In the genomic region with DNA sequence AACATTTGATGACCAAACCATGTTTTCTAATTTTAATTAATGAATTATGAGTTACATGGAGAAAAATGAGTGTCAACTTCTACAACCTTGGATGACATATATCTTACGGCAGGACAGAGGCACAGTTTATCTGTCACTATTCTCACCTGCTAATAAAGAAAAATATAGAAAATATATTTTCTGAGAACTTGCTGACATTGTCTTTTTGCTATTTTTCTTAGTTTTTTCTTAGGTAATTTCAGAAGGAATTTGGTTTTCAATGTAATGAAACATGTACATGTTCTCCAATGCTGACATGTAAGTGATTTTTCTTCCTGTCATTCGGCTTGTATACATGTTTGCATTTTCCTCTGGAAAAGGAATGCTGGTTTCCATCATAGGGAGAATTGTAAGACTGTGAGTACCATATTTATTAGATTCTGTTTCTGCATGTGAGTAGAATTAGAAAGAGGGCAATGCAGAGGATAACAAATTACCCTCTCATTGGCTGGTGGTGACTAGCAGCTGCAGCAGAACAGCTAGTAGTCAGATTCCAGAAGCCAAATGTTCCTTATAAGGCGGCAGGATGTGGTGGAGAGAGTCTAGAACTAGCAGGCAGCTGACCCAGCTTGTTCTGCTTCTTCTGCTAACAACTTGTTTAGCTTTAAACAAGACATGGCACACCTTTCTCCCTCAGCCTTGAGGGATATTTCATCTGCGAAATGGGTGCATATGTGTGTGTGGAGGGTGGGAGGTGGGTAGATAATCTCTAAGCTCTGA, we compare ENCODE assay signal across 10 cellular contexts.
DNase-seq lines count a peak whose midpoint lies in the region; ATAC-seq, FAIRE-seq and TF ChIP-seq lines count a peak whose summit lies in the region.
"Had no signal": no experiment of that assay in that cellular context is flagged by ENCODE, and none has a peak within 500 bp of the region (broad histone marks: within the 10 kb centered on the region; RNA-seq: fewer than 3 reads in every experiment).

No MANE protein-coding gene starts in this region.

- H3K79me2 ChIP-seq in mammary epithelial cell (ENCODE audit: insufficient read depth, low read length) = no peaks in the 10 kb centered on the region

- H3K27me3 Mint-ChIP-seq in MCF 10A (ENCODE audit: insufficient read depth, unreplicated experiment) = peaks cover 53% of the 10 kb centered on the region
- peaks cover 11% of the 10 kb centered on the region for H3K27me3 Mint-ChIP-seq in activated T-helper 2 cell treated with anti-CD3 and anti-CD28 coated beads, Interferon-gamma antibody, Interleukin-2, Interleukin-4, amounts not matched to agents 10 μg/mL and 5 μg/mL and 100 μg/mL, durations not matched to agents 14 hours and 24 hours and 36 hours (ENCODE audit: low read depth)
- H3K27me3 Mint-ChIP-seq in stimulated activated memory B cell treated with anti-CD40 and anti-IgM and Interleukin-4, amounts not matched to agents 10 μg/mL and 1 μg/mL and 100 μg/mL, for 72 hours = no peaks in the 10 kb centered on the region

- H3K4me3 ChIP-seq in mammary epithelial cell (replicated peaks in 1 of 3; ENCODE audit: insufficient read depth in 1 of 3, low read depth in 2 of 3, low read length in 3 of 3) = no peak overlapping the region

- H3K27me3 ChIP-seq in mammary epithelial cell (ENCODE audit: insufficient read depth, low read length) = peaks cover 21% of the 10 kb centered on the region

- no peaks in the 10 kb centered on the region for H3K36me3 Mint-ChIP-seq in MCF 10A (ENCODE audit: insufficient read depth, unreplicated experiment)
- H3K36me3 Mint-ChIP-seq in activated T-helper 2 cell treated with anti-CD3 and anti-CD28 coated beads, Interferon-gamma antibody, Interleukin-2, Interleukin-4, amounts not matched to agents 10 μg/mL and 5 μg/mL and 100 μg/mL, durations not matched to agents 14 hours and 24 hours and 36 hours (ENCODE audit: low read depth) = peaks cover 5% of the 10 kb centered on the region
- H3K36me3 Mint-ChIP-seq in stimulated activated memory B cell treated with anti-CD40 and anti-IgM and Interleukin-4, amounts not matched to agents 10 μg/mL and 1 μg/mL and 100 μg/mL, for 72 hours = no peaks in the 10 kb centered on the region

- no peak overlapping the region for H2AFZ ChIP-seq in mammary epithelial cell (ENCODE audit: low read depth, low read length)

- intact Hi-C loops in mammary epithelial cell (cut with micrococcal nuclease) = no loop called here
- intact Hi-C loops in MCF 10A (cut with micrococcal nuclease) = no loop called here
- intact Hi-C loops in activated T-helper 2 cell treated with anti-CD3 and anti-CD28 coated beads, Interferon-gamma antibody, Interleukin-2, Interleukin-4, amounts not matched to agents 10 μg/mL and 5 μg/mL and 100 μg/mL, durations not matched to agents 14 hours and 24 hours and 36 hours (cut with micrococcal nuclease) = no loop called here

- H4K20me1 ChIP-seq in mammary epithelial cell (ENCODE audit: insufficient read depth, low read length) = no peaks in the 10 kb centered on the region

- WGBS in mammary epithelial cell (ENCODE audit: low coverage, missing lambda C conversion rate) = 91% methylated on average over 4 of the region's 4 CpGs

- CTCF ChIA-PET in mammary epithelial cell (lab: Charles Lee; ENCODE audit: low non-redundant PET) (no interaction called here), MCF 10A (lab: Yijun Ruan, JAX) (interaction anchor here (0.5 to 3.4 kb wide), 3 partner anchors 15 to 216 kb away, joined by 3 to 19 read pairs (median 7); no protein-coding TSS in a partner anchor)

- peak; percentile 89 for ATAC-seq in HG03442 (IDR thresholded peaks at IDR 0.05; ENCODE audit: unreplicated experiment)
- peak; percentile 83 for ATAC-seq in stimulated activated memory B cell treated with anti-CD40 and anti-IgM and Interleukin-4, amounts not matched to agents 10 μg/mL and 1 μg/mL and 100 μg/mL, for 72 hours

- H3K27ac ChIP-seq in mammary epithelial cell (ENCODE audit: insufficient read depth, low read depth, low read length) = no peak overlapping the region

- peaks cover 6% of the 10 kb centered on the region for H3K4me1 ChIP-seq in mammary epithelial cell (ENCODE audit: insufficient read depth, low read length)

- no peak for TF ChIP-seq POLR2A in H54 (IDR thresholded peaks at IDR 0.05; ENCODE audit: low read depth, low read length)

- POLR2A ChIA-PET in MCF 10A (lab: Yijun Ruan, JAX) = no interaction called here

- DNase-seq in mammary epithelial cell (peak; percentile 44), MCF 10A (ENCODE audit: unreplicated experiment) (no peak), occipital lobe (lab: John Stamatoyannopoulos, UW) (no peak), OCI-M2 (lab: John Stamatoyannopoulos, UW; ENCODE audit: unreplicated experiment) (no peak), H54 (ENCODE audit: insufficient read length, low spot score) (no peak)
- DNase-seq in activated T-helper 2 cell treated with anti-CD3 and anti-CD28 coated beads, Interferon-gamma antibody, Interleukin-2, Interleukin-4, amounts not matched to agents 10 μg/mL and 5 μg/mL and 100 μg/mL, durations not matched to agents 14 hours and 24 hours and 36 hours (ENCODE audit: low spot score) = peak; percentile 23

- no peak overlapping the region for H3K4me2 ChIP-seq in mammary epithelial cell (ENCODE audit: insufficient read depth, low read depth, low read length)

- H3K9me3 Mint-ChIP-seq in MCF 10A (ENCODE audit: unreplicated experiment) = peaks cover 8% of the 10 kb centered on the region
- peaks cover 4% of the 10 kb centered on the region for H3K9me3 Mint-ChIP-seq in activated T-helper 2 cell treated with anti-CD3 and anti-CD28 coated beads, Interferon-gamma antibody, Interleukin-2, Interleukin-4, amounts not matched to agents 10 μg/mL and 5 μg/mL and 100 μg/mL, durations not matched to agents 14 hours and 24 hours and 36 hours
- H3K9me3 Mint-ChIP-seq in stimulated activated memory B cell treated with anti-CD40 and anti-IgM and Interleukin-4, amounts not matched to agents 10 μg/mL and 1 μg/mL and 100 μg/mL, for 72 hours = no peaks in the 10 kb centered on the region

- no peak overlapping the region for H3K9ac ChIP-seq in mammary epithelial cell (ENCODE audit: insufficient read depth, low read length)

- H3K4me3 Mint-ChIP-seq in MCF 10A (ENCODE audit: unreplicated experiment) = no peak overlapping the region
- no peak overlapping the region for H3K4me3 Mint-ChIP-seq in activated T-helper 2 cell treated with anti-CD3 and anti-CD28 coated beads, Interferon-gamma antibody, Interleukin-2, Interleukin-4, amounts not matched to agents 10 μg/mL and 5 μg/mL and 100 μg/mL, durations not matched to agents 14 hours and 24 hours and 36 hours (ENCODE audit: low read depth)
- no peak overlapping the region for H3K4me3 Mint-ChIP-seq in stimulated activated memory B cell treated with anti-CD40 and anti-IgM and Interleukin-4, amounts not matched to agents 10 μg/mL and 1 μg/mL and 100 μg/mL, for 72 hours
- H3K4me3 Mint-ChIP-seq: IgD-negative memory B cell had no signal

- peaks cover 8% of the 10 kb centered on the region for H3K9me3 ChIP-seq in mammary epithelial cell (replicated peaks; ENCODE audit: insufficient read depth, low read length)

- dilution Hi-C loops in mammary epithelial cell (cut with HindIII; ENCODE audit: low sequenced_read_pairs) = no loop called here

- no peaks in the 10 kb centered on the region for H3K36me3 ChIP-seq in mammary epithelial cell (ENCODE audit: insufficient read depth, low read length)

- FAIRE-seq in H54 (lab: Jason Lieb, UNC) = no peak
- FAIRE-seq: colon had no signal

- H3K4me1 Mint-ChIP-seq in MCF 10A (ENCODE audit: insufficient read depth, unreplicated experiment) = peaks cover 2% of the 10 kb centered on the region
- H3K4me1 Mint-ChIP-seq in activated T-helper 2 cell treated with anti-CD3 and anti-CD28 coated beads, Interferon-gamma antibody, Interleukin-2, Interleukin-4, amounts not matched to agents 10 μg/mL and 5 μg/mL and 100 μg/mL, durations not matched to agents 14 hours and 24 hours and 36 hours (ENCODE audit: low read depth) = peaks cover 36% of the 10 kb centered on the region
- peaks cover 16% of the 10 kb centered on the region for H3K4me1 Mint-ChIP-seq in stimulated activated memory B cell treated with anti-CD40 and anti-IgM and Interleukin-4, amounts not matched to agents 10 μg/mL and 1 μg/mL and 100 μg/mL, for 72 hours

- in situ Hi-C loops in mammary epithelial cell (cut with MboI; ENCODE audit: low sequenced_read_pairs in 2 of 2) = no loop called here

- BruUV-seq in mammary epithelial cell (replicated peaks; lab: Mats Ljungman, UMichigan) (no TSS peak), MCF 10A (replicated peaks; lab: Mats Ljungman, UMichigan) (no TSS peak)

- TF ChIP-seq CTCF in mammary epithelial cell (conservative IDR thresholded peaks at IDR 0.05 in 1 of 2, IDR thresholded peaks at IDR 0.05 in 1 of 2; ENCODE audit: extremely low read depth in 1 of 2, insufficient read depth in 1 of 2, low read depth in 1 of 2, low read length in 2 of 2) (no peak), MCF 10A (IDR thresholded peaks at IDR 0.05; ENCODE audit: unreplicated experiment) (no peak)

- no peak overlapping the region for H3K27ac Mint-ChIP-seq in MCF 10A (ENCODE audit: low read depth, unreplicated experiment)
- H3K27ac Mint-ChIP-seq in activated T-helper 2 cell treated with anti-CD3 and anti-CD28 coated beads, Interferon-gamma antibody, Interleukin-2, Interleukin-4, amounts not matched to agents 10 μg/mL and 5 μg/mL and 100 μg/mL, durations not matched to agents 14 hours and 24 hours and 36 hours = no peak overlapping the region
- H3K27ac Mint-ChIP-seq in stimulated activated memory B cell treated with anti-CD40 and anti-IgM and Interleukin-4, amounts not matched to agents 10 μg/mL and 1 μg/mL and 100 μg/mL, for 72 hours = no peak overlapping the region
- H3K27ac Mint-ChIP-seq: IgD-negative memory B cell had no signal

Comparison
In these comparisons a context has a peak if more than half of its experiments do, and no peak if none do; other contexts are left out.
1. DNase-seq: peak in mammary epithelial cell (single experiment) and activated T-helper 2 cell treated with anti-CD3 and anti-CD28 coated beads, Interferon-gamma antibody, Interleukin-2, Interleukin-4, amounts not matched to agents 10 μg/mL and 5 μg/mL and 100 μg/mL, durations not matched to agents 14 hours and 24 hours and 36 hours (single experiment); none in MCF 10A (single experiment), occipital lobe (single experiment), OCI-M2 (single experiment) and H54 (single experiment).